1 cellular context compared by ENCODE assay signal in the genomic region with DNA sequence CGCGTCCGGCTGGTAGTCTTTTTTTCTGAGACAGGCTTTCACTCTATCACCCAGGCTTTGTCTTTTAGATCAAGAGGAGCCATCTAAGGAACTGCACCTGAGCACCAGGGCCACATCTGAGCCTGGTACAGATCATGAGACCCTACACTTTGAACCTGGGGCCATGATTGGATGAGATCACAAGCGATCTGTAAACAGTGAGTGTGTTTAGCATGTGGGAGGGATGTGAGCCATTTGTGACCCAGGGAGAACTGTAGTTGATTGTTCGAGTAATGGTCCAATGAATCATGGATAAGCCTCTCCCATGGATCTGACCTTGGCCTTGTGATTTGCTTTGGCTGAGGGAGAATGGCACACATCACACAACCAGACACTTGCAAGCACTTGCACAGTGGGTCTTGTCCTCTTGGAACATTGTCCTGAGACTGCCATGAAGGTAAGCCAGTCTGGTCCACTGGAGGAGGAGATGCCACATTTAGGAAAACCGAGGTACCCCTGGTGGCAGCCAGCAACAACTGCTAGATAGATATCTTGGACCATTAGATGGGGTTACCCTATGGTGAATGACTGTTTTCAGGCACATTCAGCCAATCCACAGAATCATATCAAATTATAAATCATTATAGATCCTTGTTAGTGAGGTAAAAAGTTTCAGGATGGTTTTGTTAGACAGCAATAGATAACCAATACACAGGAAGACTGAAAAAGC.
TF ChIP-seq lines count a peak whose summit lies in the region.

No MANE protein-coding gene starts in this region.

TF ChIP-seq in HepG2, 621 proteins besides CTCF, POLR2A, EP300 and RAD21 (continued from another document and continues in another):
- TF ChIP-seq, protein P1, sequence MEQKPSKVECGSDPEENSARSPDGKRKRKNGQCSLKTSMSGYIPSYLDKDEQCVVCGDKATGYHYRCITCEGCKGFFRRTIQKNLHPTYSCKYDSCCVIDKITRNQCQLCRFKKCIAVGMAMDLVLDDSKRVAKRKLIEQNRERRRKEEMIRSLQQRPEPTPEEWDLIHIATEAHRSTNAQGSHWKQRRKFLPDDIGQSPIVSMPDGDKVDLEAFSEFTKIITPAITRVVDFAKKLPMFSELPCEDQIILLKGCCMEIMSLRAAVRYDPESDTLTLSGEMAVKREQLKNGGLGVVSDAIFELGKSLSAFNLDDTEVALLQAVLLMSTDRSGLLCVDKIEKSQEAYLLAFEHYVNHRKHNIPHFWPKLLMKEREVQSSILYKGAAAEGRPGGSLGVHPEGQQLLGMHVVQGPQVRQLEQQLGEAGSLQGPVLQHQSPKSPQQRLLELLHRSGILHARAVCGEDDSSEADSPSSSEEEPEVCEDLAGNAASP (CRISPR knock-in tag; IDR thresholded peaks at IDR 0.05; ENCODE audit: borderline replicate concordance) = peak; percentile 52; the same call in 1 of the 2 replicates
- TF ChIP-seq, protein P2, sequence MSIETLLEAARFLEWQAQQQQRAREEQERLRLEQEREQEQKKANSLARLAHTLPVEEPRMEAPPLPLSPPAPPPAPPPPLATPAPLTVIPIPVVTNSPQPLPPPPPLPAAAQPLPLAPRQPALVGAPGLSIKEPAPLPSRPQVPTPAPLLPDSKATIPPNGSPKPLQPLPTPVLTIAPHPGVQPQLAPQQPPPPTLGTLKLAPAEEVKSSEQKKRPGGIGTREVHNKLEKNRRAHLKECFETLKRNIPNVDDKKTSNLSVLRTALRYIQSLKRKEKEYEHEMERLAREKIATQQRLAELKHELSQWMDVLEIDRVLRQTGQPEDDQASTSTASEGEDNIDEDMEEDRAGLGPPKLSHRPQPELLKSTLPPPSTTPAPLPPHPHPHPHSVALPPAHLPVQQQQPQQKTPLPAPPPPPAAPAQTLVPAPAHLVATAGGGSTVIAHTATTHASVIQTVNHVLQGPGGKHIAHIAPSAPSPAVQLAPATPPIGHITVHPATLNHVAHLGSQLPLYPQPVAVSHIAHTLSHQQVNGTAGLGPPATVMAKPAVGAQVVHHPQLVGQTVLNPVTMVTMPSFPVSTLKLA (IDR thresholded peaks at IDR 0.05) = 0 out of 2 replicates have a peak, but pooled peaks have one; percentile 23
- TF ChIP-seq GATAD2A (CRISPR knock-in tag; IDR thresholded peaks at IDR 0.05) = 0 out of 2 replicates have a peak, but pooled peaks have one; percentile 30
- no peak for TF ChIP-seq KAT7 (CRISPR knock-in tag; IDR thresholded peaks at IDR 0.05; ENCODE audit: borderline replicate concordance)
- TF ChIP-seq ZNF788 (CRISPR knock-in tag; IDR thresholded peaks at IDR 0.05; ENCODE audit: borderline replicate concordance) = no peak; the same call in 1 of the 2 replicates
- 0 out of 2 replicates have a peak, but pooled peaks have one; percentile 13 for TF ChIP-seq HDAC1 (CRISPR knock-in tag; IDR thresholded peaks at IDR 0.05)
- TF ChIP-seq, protein P3, sequence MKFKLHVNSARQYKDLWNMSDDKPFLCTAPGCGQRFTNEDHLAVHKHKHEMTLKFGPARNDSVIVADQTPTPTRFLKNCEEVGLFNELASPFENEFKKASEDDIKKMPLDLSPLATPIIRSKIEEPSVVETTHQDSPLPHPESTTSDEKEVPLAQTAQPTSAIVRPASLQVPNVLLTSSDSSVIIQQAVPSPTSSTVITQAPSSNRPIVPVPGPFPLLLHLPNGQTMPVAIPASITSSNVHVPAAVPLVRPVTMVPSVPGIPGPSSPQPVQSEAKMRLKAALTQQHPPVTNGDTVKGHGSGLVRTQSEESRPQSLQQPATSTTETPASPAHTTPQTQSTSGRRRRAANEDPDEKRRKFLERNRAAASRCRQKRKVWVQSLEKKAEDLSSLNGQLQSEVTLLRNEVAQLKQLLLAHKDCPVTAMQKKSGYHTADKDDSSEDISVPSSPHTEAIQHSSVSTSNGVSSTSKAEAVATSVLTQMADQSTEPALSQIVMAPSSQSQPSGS (CRISPR knock-in tag; IDR thresholded peaks at IDR 0.05) = peak; percentile 44; the same call in 1 of the 2 replicates
- TF ChIP-seq ELF3 (CRISPR knock-in tag; IDR thresholded peaks at IDR 0.05) = peak; percentile 55
- TF ChIP-seq, protein P4, sequence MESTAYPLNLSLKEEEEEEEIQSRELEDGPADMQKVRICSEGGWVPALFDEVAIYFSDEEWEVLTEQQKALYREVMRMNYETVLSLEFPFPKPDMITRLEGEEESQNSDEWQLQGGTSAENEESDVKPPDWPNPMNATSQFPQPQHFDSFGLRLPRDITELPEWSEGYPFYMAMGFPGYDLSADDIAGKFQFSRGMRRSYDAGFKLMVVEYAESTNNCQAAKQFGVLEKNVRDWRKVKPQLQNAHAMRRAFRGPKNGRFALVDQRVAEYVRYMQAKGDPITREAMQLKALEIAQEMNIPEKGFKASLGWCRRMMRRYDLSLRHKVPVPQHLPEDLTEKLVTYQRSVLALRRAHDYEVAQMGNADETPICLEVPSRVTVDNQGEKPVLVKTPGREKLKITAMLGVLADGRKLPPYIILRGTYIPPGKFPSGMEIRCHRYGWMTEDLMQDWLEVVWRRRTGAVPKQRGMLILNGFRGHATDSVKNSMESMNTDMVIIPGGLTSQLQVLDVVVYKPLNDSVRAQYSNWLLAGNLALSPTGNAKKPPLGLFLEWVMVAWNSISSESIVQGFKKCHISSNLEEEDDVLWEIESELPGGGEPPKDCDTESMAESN (CRISPR knock-in tag; conservative IDR thresholded peaks at IDR 0.05) = no peak
- TF ChIP-seq EHMT2 (IDR thresholded peaks at IDR 0.05; ENCODE audit: borderline replicate concordance, low read depth, low read length) = peak; percentile 51; the same call in 1 of the 2 replicates
- no peak for TF ChIP-seq MAFF (IDR thresholded peaks at IDR 0.05; ENCODE audit: low read depth, low read length)
- TF ChIP-seq, protein P5, sequence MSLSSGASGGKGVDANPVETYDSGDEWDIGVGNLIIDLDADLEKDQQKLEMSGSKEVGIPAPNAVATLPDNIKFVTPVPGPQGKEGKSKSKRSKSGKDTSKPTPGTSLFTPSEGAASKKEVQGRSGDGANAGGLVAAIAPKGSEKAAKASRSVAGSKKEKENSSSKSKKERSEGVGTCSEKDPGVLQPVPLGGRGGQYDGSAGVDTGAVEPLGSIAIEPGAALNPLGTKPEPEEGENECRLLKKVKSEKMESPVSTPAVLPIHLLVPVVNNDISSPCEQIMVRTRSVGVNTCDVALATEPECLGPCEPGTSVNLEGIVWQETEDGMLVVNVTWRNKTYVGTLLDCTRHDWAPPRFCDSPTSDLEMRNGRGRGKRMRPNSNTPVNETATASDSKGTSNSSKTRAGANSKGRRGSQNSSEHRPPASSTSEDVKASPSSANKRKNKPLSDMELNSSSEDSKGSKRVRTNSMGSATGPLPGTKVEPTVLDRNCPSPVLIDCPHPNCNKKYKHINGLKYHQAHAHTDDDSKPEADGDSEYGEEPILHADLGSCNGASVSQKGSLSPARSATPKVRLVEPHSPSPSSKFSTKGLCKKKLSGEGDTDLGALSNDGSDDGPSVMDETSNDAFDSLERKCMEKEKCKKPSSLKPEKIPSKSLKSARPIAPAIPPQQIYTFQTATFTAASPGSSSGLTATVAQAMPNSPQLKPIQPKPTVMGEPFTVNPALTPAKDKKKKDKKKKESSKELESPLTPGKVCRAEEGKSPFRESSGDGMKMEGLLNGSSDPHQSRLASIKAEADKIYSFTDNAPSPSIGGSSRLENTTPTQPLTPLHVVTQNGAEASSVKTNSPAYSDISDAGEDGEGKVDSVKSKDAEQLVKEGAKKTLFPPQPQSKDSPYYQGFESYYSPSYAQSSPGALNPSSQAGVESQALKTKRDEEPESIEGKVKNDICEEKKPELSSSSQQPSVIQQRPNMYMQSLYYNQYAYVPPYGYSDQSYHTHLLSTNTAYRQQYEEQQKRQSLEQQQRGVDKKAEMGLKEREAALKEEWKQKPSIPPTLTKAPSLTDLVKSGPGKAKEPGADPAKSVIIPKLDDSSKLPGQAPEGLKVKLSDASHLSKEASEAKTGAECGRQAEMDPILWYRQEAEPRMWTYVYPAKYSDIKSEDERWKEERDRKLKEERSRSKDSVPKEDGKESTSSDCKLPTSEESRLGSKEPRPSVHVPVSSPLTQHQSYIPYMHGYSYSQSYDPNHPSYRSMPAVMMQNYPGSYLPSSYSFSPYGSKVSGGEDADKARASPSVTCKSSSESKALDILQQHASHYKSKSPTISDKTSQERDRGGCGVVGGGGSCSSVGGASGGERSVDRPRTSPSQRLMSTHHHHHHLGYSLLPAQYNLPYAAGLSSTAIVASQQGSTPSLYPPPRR (CRISPR knock-in tag; IDR thresholded peaks at IDR 0.05; ENCODE audit: borderline replicate concordance) = 0 out of 2 replicates have a peak, but pooled peaks have one; percentile 59
- TF ChIP-seq ZFY (CRISPR knock-in tag; IDR thresholded peaks at IDR 0.05) = no peak
- TF ChIP-seq ZNF556 (CRISPR knock-in tag; IDR thresholded peaks at IDR 0.05; ENCODE audit: borderline replicate concordance) = no peak
- TF ChIP-seq, protein P6, sequence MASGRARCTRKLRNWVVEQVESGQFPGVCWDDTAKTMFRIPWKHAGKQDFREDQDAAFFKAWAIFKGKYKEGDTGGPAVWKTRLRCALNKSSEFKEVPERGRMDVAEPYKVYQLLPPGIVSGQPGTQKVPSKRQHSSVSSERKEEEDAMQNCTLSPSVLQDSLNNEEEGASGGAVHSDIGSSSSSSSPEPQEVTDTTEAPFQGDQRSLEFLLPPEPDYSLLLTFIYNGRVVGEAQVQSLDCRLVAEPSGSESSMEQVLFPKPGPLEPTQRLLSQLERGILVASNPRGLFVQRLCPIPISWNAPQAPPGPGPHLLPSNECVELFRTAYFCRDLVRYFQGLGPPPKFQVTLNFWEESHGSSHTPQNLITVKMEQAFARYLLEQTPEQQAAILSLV (CRISPR knock-in tag; IDR thresholded peaks at IDR 0.05; ENCODE audit: borderline replicate concordance) = 0 out of 2 replicates have a peak, but pooled peaks have one; percentile 35
- 0 out of 2 replicates have a peak, but pooled peaks have one; percentile 51 for TF ChIP-seq ARNTL (CRISPR knock-in tag; IDR thresholded peaks at IDR 0.05)
- peak; percentile 64; the same call in 1 of the 2 replicates for TF ChIP-seq TBX2 (CRISPR knock-in tag; IDR thresholded peaks at IDR 0.05; ENCODE audit: borderline replicate concordance)
- peak; percentile 95 for TF ChIP-seq JUN (CRISPR knock-in tag; IDR thresholded peaks at IDR 0.05)
- TF ChIP-seq CREB1 (IDR thresholded peaks at IDR 0.05) = no peak
- peak; percentile 44 for TF ChIP-seq CREB1 (CRISPR knock-in tag; IDR thresholded peaks at IDR 0.05)
- TF ChIP-seq, protein P7, sequence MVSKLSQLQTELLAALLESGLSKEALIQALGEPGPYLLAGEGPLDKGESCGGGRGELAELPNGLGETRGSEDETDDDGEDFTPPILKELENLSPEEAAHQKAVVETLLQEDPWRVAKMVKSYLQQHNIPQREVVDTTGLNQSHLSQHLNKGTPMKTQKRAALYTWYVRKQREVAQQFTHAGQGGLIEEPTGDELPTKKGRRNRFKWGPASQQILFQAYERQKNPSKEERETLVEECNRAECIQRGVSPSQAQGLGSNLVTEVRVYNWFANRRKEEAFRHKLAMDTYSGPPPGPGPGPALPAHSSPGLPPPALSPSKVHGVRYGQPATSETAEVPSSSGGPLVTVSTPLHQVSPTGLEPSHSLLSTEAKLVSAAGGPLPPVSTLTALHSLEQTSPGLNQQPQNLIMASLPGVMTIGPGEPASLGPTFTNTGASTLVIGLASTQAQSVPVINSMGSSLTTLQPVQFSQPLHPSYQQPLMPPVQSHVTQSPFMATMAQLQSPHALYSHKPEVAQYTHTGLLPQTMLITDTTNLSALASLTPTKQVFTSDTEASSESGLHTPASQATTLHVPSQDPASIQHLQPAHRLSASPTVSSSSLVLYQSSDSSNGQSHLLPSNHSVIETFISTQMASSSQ (IDR thresholded peaks at IDR 0.05; ENCODE audit: low read depth) = no peak
- TF ChIP-seq, protein P7 (CRISPR knock-in tag; IDR thresholded peaks at IDR 0.05; ENCODE audit: borderline replicate concordance) = 0 out of 2 replicates have a peak, but pooled peaks have one; percentile 29
- TF ChIP-seq RXRA (CRISPR knock-in tag; IDR thresholded peaks at IDR 0.05) = peak; percentile 74; the same call in 1 of the 2 replicates
- TF ChIP-seq NCOA2 (CRISPR knock-in tag; IDR thresholded peaks at IDR 0.05) = peak; percentile 59; the same call in 1 of the 2 replicates
- TF ChIP-seq TOE1 (CRISPR knock-in tag; IDR thresholded peaks at IDR 0.05) = no peak
- TF ChIP-seq HMG20A (CRISPR knock-in tag; IDR thresholded peaks at IDR 0.05; ENCODE audit: borderline replicate concordance) = peak; percentile 85; the same call in 1 of the 2 replicates
